Comparison of ENCODE assay signal across 24 cellular contexts in genomic region chr7:124191713-124192112, GRCh38.
"Had no signal": no experiment of that assay in that cellular context is flagged by ENCODE, and none has a peak within 500 bp of the region (broad histone marks: within the 10 kb centered on the region; RNA-seq: fewer than 3 reads in every experiment).

No MANE protein-coding gene starts in this region.

- H3K36me3 ChIP-seq: colonic mucosa, esophagus muscularis mucosa, esophagus squamous epithelium, gastrocnemius medialis, gastroesophageal sphincter, heart left ventricle, heart right ventricle had no signal

- DNase-seq: colonic mucosa; cortex of kidney; dermis blood vessel endothelial cell; dorsolateral prefrontal cortex; effector CD4-positive, alpha-beta T cell; effector CD8-positive, alpha-beta T cell; effector memory CD4-positive, alpha-beta T cell; effector memory CD8-positive, alpha-beta T cell; endodermal cell; erythroblast; esophagus squamous epithelium; foreskin fibroblast; foreskin keratinocyte; foreskin melanocyte; gastrocnemius medialis; glutamatergic neuron; head of caudate nucleus; heart left ventricle; heart right ventricle had no signal

- ATAC-seq: effector memory CD8-positive, alpha-beta T cell; esophagus mucosa; foreskin keratinocyte; gastrocnemius medialis; gastroesophageal sphincter had no signal

- H3K4me3 ChIP-seq: colonic mucosa, coronary artery, dorsolateral prefrontal cortex, esophagus muscularis mucosa, esophagus squamous epithelium, gastrocnemius medialis, gastroesophageal sphincter, heart left ventricle, heart right ventricle had no signal

- H3K9me3 ChIP-seq: colonic mucosa, esophagus muscularis mucosa, esophagus squamous epithelium, gastrocnemius medialis, gastroesophageal sphincter, heart left ventricle, heart right ventricle had no signal

- H3K27me3 ChIP-seq: colonic mucosa, dorsolateral prefrontal cortex, esophagus muscularis mucosa, esophagus squamous epithelium, gastrocnemius medialis, gastroesophageal sphincter, heart left ventricle, heart right ventricle had no signal

- H3K4me1 ChIP-seq: colonic mucosa, esophagus muscularis mucosa, esophagus squamous epithelium, foreskin keratinocyte, gastrocnemius medialis, gastroesophageal sphincter, heart right ventricle had no signal

- H3K27ac ChIP-seq: colonic mucosa, coronary artery, dorsolateral prefrontal cortex, epithelial cell of prostate, esophagus muscularis mucosa, esophagus squamous epithelium, foreskin keratinocyte, gastrocnemius medialis, gastroesophageal sphincter, heart left ventricle, heart right ventricle had no signal
